In genomic region chr10:90621577-90621976, GRCh38 we compare ENCODE assay signal across 19 cellular contexts.
DNase-seq lines count a peak whose midpoint lies in the region; TF ChIP-seq lines count a peak whose summit lies in the region.
"Had no signal": no experiment of that assay in that cellular context is flagged by ENCODE, and none has a peak within 500 bp of the region (broad histone marks: within the 10 kb centered on the region; RNA-seq: fewer than 3 reads in every experiment).

No MANE protein-coding gene starts in this region.

- intact Hi-C loops in OCI-LY7 (cut with micrococcal nuclease; ENCODE audit: unreplicated experiment) = no loop called here

- H3K18ac ChIP-seq in neuronal stem cell (ENCODE audit: low read length) = no peak overlapping the region

- no peaks in the 10 kb centered on the region for H3K9me2 ChIP-seq in OCI-LY7 (ENCODE audit: insufficient read depth, low read length)

- H3K36me3 Mint-ChIP-seq in activated naive CD4-positive, alpha-beta T cell treated with anti-CD3 and anti-CD28 coated beads, Interleukin-2, amount 10 ng/mL, durations not matched to agents 7 days and 5 days = no peaks in the 10 kb centered on the region
- H3K36me3 Mint-ChIP-seq: mesothelial cell of epicardium had no signal

- H3K27ac ChIP-seq in SJCRH30 (no peak overlapping the region), neuronal stem cell (replicated peaks; ENCODE audit: low read length) (no peak overlapping the region), OCI-LY7 (ENCODE audit: low read depth, low read length, poor library complexity, severe bottlenecking) (no peak overlapping the region)
- H3K27ac ChIP-seq: epithelial cell of prostate, KMS-11, parathyroid adenoma had no signal

- H2BK5ac ChIP-seq in neuronal stem cell (ENCODE audit: low read length) = no peak overlapping the region

- BruUV-seq in OCI-LY7 (replicated peaks; lab: Mats Ljungman, UMichigan) = no TSS peak

- no peak for TF ChIP-seq CTCF in fibroblast of mammary gland (conservative IDR thresholded peaks at IDR 0.05; ENCODE audit: control insufficient read depth, insufficient read depth, low read depth, low read length)
- no peak for TF ChIP-seq CTCF in OCI-LY7 (conservative IDR thresholded peaks at IDR 0.05; ENCODE audit: low read length)

- H3K9me3 Mint-ChIP-seq in activated naive CD4-positive, alpha-beta T cell treated with anti-CD3 and anti-CD28 coated beads, Interleukin-2, amount 10 ng/mL, durations not matched to agents 7 days and 5 days = no peaks in the 10 kb centered on the region
- H3K9me3 Mint-ChIP-seq: activated CD4-positive, alpha-beta T cell treated with anti-CD3 and anti-CD28 coated beads, Interleukin-2, amount 10 ng/mL, durations not matched to agents 7 days and 5 days; activated T-helper 2 cell treated with anti-CD3 and anti-CD28 coated beads, Interferon-gamma antibody, Interleukin-2, Interleukin-4, amounts not matched to agents 10 μg/mL and 5 μg/mL and 100 μg/mL, durations not matched to agents 14 hours and 24 hours and 36 hours; mesothelial cell of epicardium had no signal

- no CpG with 5 or more reads among the region's 2 CpGs for WGBS in neuronal stem cell (ENCODE audit: extremely low coverage in 2 of 2, insufficient read length in 2 of 2, insufficient replicate concordance in 1 of 2), 2 donors

- no peak overlapping the region for H2AK5ac ChIP-seq in neuronal stem cell (ENCODE audit: low read depth, low read length)

- no peaks in the 10 kb centered on the region for H3K79me2 ChIP-seq in OCI-LY7 (ENCODE audit: insufficient read depth, low read depth, low read length)

- no peak overlapping the region for H3K23ac ChIP-seq in neuronal stem cell (ENCODE audit: low read depth, low read length, poor library complexity)

- no peak overlapping the region for H3K14ac ChIP-seq in neuronal stem cell (ENCODE audit: low read length)

- no peak overlapping the region for H4K91ac ChIP-seq in neuronal stem cell (ENCODE audit: low read depth, low read length, poor library complexity)

- no peak overlapping the region for H3K4me3 Mint-ChIP-seq in activated naive CD4-positive, alpha-beta T cell treated with anti-CD3 and anti-CD28 coated beads, Interleukin-2, amount 10 ng/mL, durations not matched to agents 7 days and 5 days
- H3K4me3 Mint-ChIP-seq: activated CD4-positive, alpha-beta T cell treated with anti-CD3 and anti-CD28 coated beads, Interleukin-2, amount 10 ng/mL, durations not matched to agents 7 days and 5 days; mesothelial cell of epicardium had no signal

- no peak overlapping the region for H2BK15ac ChIP-seq in neuronal stem cell (ENCODE audit: low read length)

- no peak overlapping the region for H2BK120ac ChIP-seq in neuronal stem cell (ENCODE audit: low read depth, low read length)

- DNase-seq in NOMO-1 treated with DMSO at 0.1 percent for 48 hours (lab: John Stamatoyannopoulos, UW; ENCODE audit: unreplicated experiment) = peak; percentile 2
- no peak for DNase-seq in NOMO-1 (lab: John Stamatoyannopoulos, UW; ENCODE audit: unreplicated experiment in 2 of 2)
- peak; percentile 20 to 32 for DNase-seq in SJCRH30
- DNase-seq in fibroblast of mammary gland (ENCODE audit: low read depth) = peak; percentile 16
- DNase-seq in neuronal stem cell (ENCODE audit: low spot score) = peak; percentile 48
- DNase-seq in putamen (ENCODE audit: low spot score) = no peak
- DNase-seq in activated naive CD4-positive, alpha-beta T cell treated with anti-CD3 and anti-CD28 coated beads, Interleukin-2, amount 10 ng/mL, durations not matched to agents 7 days and 5 days = no peak
- no peak for DNase-seq in OCI-LY7 (ENCODE audit: low spot score)
- DNase-seq: 8988T; activated CD4-positive, alpha-beta T cell treated with anti-CD3 and anti-CD28 coated beads, Interleukin-2, amount 10 ng/mL, durations not matched to agents 7 days and 5 days; hypothalamus; NCI-H2029; NCI-H774; SW 1271 had no signal

- no peaks in the 10 kb centered on the region for H3K27me3 Mint-ChIP-seq in activated naive CD4-positive, alpha-beta T cell treated with anti-CD3 and anti-CD28 coated beads, Interleukin-2, amount 10 ng/mL, durations not matched to agents 7 days and 5 days

- H2AFZ ChIP-seq in neuronal stem cell (ENCODE audit: low read length) (no peak overlapping the region), OCI-LY7 (ENCODE audit: low read length) (no peak overlapping the region)
- H2AFZ ChIP-seq: parathyroid adenoma had no signal

- no peak overlapping the region for H4K8ac ChIP-seq in neuronal stem cell (ENCODE audit: low read depth, low read length)

- POLR2A ChIA-PET in OCI-LY7 (lab: Charles Lee) = interaction anchor here (0.7 kb wide), 1 partner anchor 27 kb away, joined by 3 read pairs; no protein-coding TSS in a partner anchor

- no peaks in the 10 kb centered on the region for H3K27me3 ChIP-seq in SJCRH30
- no peaks in the 10 kb centered on the region for H3K27me3 ChIP-seq in neuronal stem cell (ENCODE audit: control insufficient read depth in 3 of 3, insufficient read depth in 3 of 3, low read depth in 1 of 3, low read length in 3 of 3)

- H3K4me1 ChIP-seq in SJCRH30 (no peaks in the 10 kb centered on the region), neuronal stem cell (ENCODE audit: control insufficient read depth in 2 of 2, insufficient read depth in 1 of 2, low read depth in 1 of 2, low read length in 2 of 2) (no peaks in the 10 kb centered on the region), OCI-LY7 (ENCODE audit: insufficient read depth, low read length, poor library complexity, severe bottlenecking) (no peaks in the 10 kb centered on the region)

- H3K4ac ChIP-seq in neuronal stem cell (ENCODE audit: low read length) = no peak overlapping the region

- H3K79me1 ChIP-seq in neuronal stem cell (ENCODE audit: low read depth, low read length) = no peaks in the 10 kb centered on the region

- H2BK12ac ChIP-seq in neuronal stem cell (ENCODE audit: low read length) = no peak overlapping the region

- no peak overlapping the region for H3K9ac ChIP-seq in neuronal stem cell (ENCODE audit: low read depth, low read length, poor library complexity)
- H3K9ac ChIP-seq: KMS-11, parathyroid adenoma had no signal

- no peak overlapping the region for H3K4me3 ChIP-seq in SJCRH30
- no peak overlapping the region for H3K4me3 ChIP-seq in fibroblast of mammary gland (ENCODE audit: control insufficient read depth, low read depth, low read length)
- no peak overlapping the region for H3K4me3 ChIP-seq in neuronal stem cell (ENCODE audit: low read length in 2 of 2)
- H3K4me3 ChIP-seq in OCI-LY7 (ENCODE audit: low read depth, low read length, poor library complexity, severe bottlenecking) = no peak overlapping the region

- no peaks in the 10 kb centered on the region for H3K4me1 Mint-ChIP-seq in activated naive CD4-positive, alpha-beta T cell treated with anti-CD3 and anti-CD28 coated beads, Interleukin-2, amount 10 ng/mL, durations not matched to agents 7 days and 5 days
- H3K4me1 Mint-ChIP-seq: activated CD4-positive, alpha-beta T cell treated with anti-CD3 and anti-CD28 coated beads, Interleukin-2, amount 10 ng/mL, durations not matched to agents 7 days and 5 days; mesothelial cell of epicardium had no signal

- CTCF ChIA-PET in activated naive CD4-positive, alpha-beta T cell treated with anti-CD3 and anti-CD28 coated beads, Interleukin-2, amount 10 ng/mL, durations not matched to agents 7 days and 5 days (lab: Charles Lee) = no interaction called here
- CTCF ChIA-PET in OCI-LY7 (lab: Charles Lee; ENCODE audit: unreplicated experiment) = no interaction called here

- H4K20me1 ChIP-seq in OCI-LY7 (ENCODE audit: insufficient read depth, low read length) = no peaks in the 10 kb centered on the region

- H3K27ac Mint-ChIP-seq in activated naive CD4-positive, alpha-beta T cell treated with anti-CD3 and anti-CD28 coated beads, Interleukin-2, amount 10 ng/mL, durations not matched to agents 7 days and 5 days = no peak overlapping the region
- H3K27ac Mint-ChIP-seq: activated CD4-positive, alpha-beta T cell treated with anti-CD3 and anti-CD28 coated beads, Interleukin-2, amount 10 ng/mL, durations not matched to agents 7 days and 5 days; activated T-helper 2 cell treated with anti-CD3 and anti-CD28 coated beads, Interferon-gamma antibody, Interleukin-2, Interleukin-4, amounts not matched to agents 10 μg/mL and 5 μg/mL and 100 μg/mL, durations not matched to agents 14 hours and 24 hours and 36 hours; mesothelial cell of epicardium had no signal

- no peaks in the 10 kb centered on the region for H3K9me3 ChIP-seq in SJCRH30 (replicated peaks)
- H3K9me3 ChIP-seq in neuronal stem cell (replicated peaks in 1 of 2; ENCODE audit: control insufficient read depth in 2 of 2, insufficient read depth in 1 of 2, low read depth in 1 of 2, low read length in 2 of 2) = no peaks in the 10 kb centered on the region
- no peaks in the 10 kb centered on the region for H3K9me3 ChIP-seq in OCI-LY7 (ENCODE audit: low read length)

- H3K36me3 ChIP-seq in SJCRH30 = no peaks in the 10 kb centered on the region
- no peaks in the 10 kb centered on the region for H3K36me3 ChIP-seq in neuronal stem cell (replicated peaks in 1 of 2; ENCODE audit: control insufficient read depth in 2 of 2, insufficient read depth in 2 of 2, low read length in 2 of 2)
- H3K36me3 ChIP-seq in OCI-LY7 (ENCODE audit: insufficient read depth, low read length) = no peaks in the 10 kb centered on the region

- H3K4me2 ChIP-seq in neuronal stem cell (ENCODE audit: insufficient read depth, low read length, poor library complexity, severe bottlenecking) (no peak overlapping the region), OCI-LY7 (ENCODE audit: low read length) (no peak overlapping the region)
- H3K4me2 ChIP-seq: KMS-11 had no signal

Comparison
In these comparisons a context has a peak if more than half of its experiments do, and no peak if none do; other contexts are left out.
1. DNase-seq: peak in NOMO-1 treated with DMSO at 0.1 percent for 48 hours (single experiment), SJCRH30 (2 of 2), fibroblast of mammary gland (single experiment) and neuronal stem cell (single experiment); none in NOMO-1 (0 of 2), putamen (single experiment), activated naive CD4-positive, alpha-beta T cell treated with anti-CD3 and anti-CD28 coated beads, Interleukin-2, amount 10 ng/mL, durations not matched to agents 7 days and 5 days (single experiment) and OCI-LY7 (single experiment).